In genomic region chr10:62297857-62298256, GRCh38 we compare ENCODE assay signal across 9 cellular contexts.
"Had no signal": no experiment of that assay in that cellular context is flagged by ENCODE, and none has a peak within 500 bp of the region (broad histone marks: within the 10 kb centered on the region; RNA-seq: fewer than 3 reads in every experiment).

No MANE protein-coding gene starts in this region.

- H3K9me3 ChIP-seq: HAP-1 had no signal

- H3K27ac Mint-ChIP-seq: HFFc6 had no signal

- DNase-seq: GM23248, GOT3, H7, HFFc6, IMR-90, KG1 had no signal

- ATAC-seq: HCT116, K562 had no signal

- H3K9me3 Mint-ChIP-seq: HFFc6 had no signal

- H3K4me3 Mint-ChIP-seq: HFFc6 had no signal

- H3K36me3 ChIP-seq: HAP-1 had no signal

- H3K4me3 ChIP-seq: GM23248, HAP-1, K562 had no signal

- H3K4me1 ChIP-seq: HAP-1 had no signal

- H3K27ac ChIP-seq: GM23248 had no signal
